In the genomic region with DNA sequence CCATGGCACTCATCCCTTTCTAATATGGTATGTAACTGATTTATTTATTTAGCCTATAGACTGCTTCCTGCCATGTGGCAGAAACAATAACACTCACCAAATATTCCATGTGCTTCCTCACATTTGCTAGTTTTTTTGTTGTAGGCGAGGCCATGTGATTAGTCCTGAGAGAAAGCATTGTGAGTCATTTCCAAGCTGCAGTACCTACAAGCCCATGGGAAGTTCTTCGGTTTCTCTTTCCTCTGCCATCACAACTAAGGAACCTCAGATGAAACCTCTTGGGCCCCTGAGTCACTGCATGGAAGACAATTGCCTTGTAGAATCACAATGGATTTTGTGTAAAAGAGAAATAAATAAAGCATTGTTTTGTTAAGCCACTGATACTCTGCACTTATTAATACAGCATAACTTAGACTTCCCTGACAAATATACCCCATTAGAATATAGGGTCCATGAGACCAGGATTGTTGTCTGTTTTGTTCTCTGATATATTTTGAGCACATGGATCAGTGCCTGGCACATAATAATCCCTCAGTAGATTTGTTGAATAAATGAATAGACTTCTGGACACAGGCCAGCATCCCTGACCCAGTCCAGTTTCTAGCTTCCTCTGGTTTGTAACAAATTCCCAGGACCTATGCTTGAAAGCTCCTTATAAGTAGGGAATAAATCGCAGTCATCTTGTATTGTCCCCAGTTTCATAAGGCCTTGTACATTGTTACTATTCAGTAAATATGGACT, we compare ENCODE assay signal across 2 cellular contexts.
A peak's percentile ranks its signal among the peaks of the same experiment; 100 is the strongest.
TF ChIP-seq lines count a peak whose summit lies in the region.

No MANE protein-coding gene starts in this region.

TF ChIP-seq in IMR-90, 13 proteins besides CTCF, POLR2A, EP300 and RAD21:
- TF ChIP-seq NFE2L2 (IDR thresholded peaks at IDR 0.05; ENCODE audit: low read depth, low read length) = no peak
- TF ChIP-seq, protein P1, sequence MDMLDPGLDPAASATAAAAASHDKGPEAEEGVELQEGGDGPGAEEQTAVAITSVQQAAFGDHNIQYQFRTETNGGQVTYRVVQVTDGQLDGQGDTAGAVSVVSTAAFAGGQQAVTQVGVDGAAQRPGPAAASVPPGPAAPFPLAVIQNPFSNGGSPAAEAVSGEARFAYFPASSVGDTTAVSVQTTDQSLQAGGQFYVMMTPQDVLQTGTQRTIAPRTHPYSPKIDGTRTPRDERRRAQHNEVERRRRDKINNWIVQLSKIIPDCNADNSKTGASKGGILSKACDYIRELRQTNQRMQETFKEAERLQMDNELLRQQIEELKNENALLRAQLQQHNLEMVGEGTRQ (IDR thresholded peaks at IDR 0.05; ENCODE audit: low read depth, low read length) = peak; percentile 53; the same call in 1 of the 2 replicates
- no peak for TF ChIP-seq MAZ (IDR thresholded peaks at IDR 0.05; ENCODE audit: borderline replicate concordance, low read depth, low read length)
- no peak for TF ChIP-seq SMC3 (IDR thresholded peaks at IDR 0.05; ENCODE audit: low read depth, low read length)
- 0 out of 2 replicates have a peak, but pooled peaks have one; percentile 61 for TF ChIP-seq MXI1 (IDR thresholded peaks at IDR 0.05; ENCODE audit: borderline replicate concordance, low read depth, low read length)

TF ChIP-seq in K562, 482 proteins besides CTCF, POLR2A, EP300 and RAD21:
- TF ChIP-seq FOSL1 (tag; conservative IDR thresholded peaks at IDR 0.05) (0 out of 2 replicates have a peak, but pooled peaks have one; percentile 15), PTTG1 (tag; IDR thresholded peaks at IDR 0.05; ENCODE audit: low read depth) (no peak), JUN (IDR thresholded peaks at IDR 0.05; ENCODE audit: borderline replicate concordance, low read depth, low read length) (peak; percentile 17; the same call in 1 of the 2 replicates), JUN (CRISPR knock-in tag; IDR thresholded peaks at IDR 0.05; ENCODE audit: borderline replicate concordance) (no peak), ZC3H4 (CRISPR knock-in tag; IDR thresholded peaks at IDR 0.05; ENCODE audit: borderline replicate concordance) (no peak), ZNF695 (CRISPR knock-in tag; IDR thresholded peaks at IDR 0.05) (no peak), L3MBTL2 (IDR thresholded peaks at IDR 0.05) (peak; percentile 27; the same call in 1 of the 2 replicates)
